ENCODE assay signal across 1 cellular context in the genomic region with DNA sequence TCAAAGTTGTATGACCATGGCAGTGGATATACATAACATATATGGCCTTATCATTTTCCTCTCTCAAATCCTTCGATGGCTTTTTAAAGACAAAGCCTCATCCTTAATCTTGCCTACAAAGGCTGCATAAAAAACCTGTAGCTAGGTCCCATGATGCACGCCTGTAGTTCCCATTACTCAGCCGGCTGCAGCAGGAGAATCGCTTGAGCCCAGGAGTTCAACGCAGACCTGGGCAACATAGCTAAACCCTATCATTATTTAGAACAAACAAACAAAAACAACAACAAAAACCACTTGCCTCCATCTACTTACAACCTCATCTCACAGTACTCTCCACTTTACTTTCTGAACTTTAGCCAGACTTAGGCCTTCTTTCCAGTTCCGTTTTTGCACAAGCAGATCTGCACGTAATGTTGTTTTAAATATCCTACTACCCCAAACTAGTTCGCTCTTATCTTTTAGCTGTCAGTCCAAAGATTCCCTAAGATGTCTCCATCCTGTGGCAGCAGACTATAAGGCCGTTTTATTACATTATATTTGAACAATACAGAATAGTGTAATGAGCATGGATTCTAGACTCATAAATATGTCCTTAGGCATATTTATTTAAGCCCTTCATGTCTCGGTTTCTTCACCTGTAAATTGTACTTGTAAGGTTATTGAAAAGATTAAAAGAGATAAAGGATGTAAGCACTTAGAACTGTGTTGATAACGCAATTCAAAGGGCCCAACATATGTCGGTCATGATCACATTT.
TF ChIP-seq lines count a peak whose summit lies in the region.

No MANE protein-coding gene starts in this region.

TF ChIP-seq in GM23338, 12 proteins besides CTCF, POLR2A, EP300 and RAD21 (continued from another document):
- TF ChIP-seq ZNF462 (CRISPR knock-in tag; IDR thresholded peaks at IDR 0.05) (no peak), CREB1 (CRISPR knock-in tag; IDR thresholded peaks at IDR 0.05; ENCODE audit: low read depth) (no peak), ZNF114 (CRISPR knock-in tag; IDR thresholded peaks at IDR 0.05) (no peak), EZH2phosphoT487 (IDR thresholded peaks at IDR 0.05; ENCODE audit: unreplicated experiment) (no peak), EZH2 (IDR thresholded peaks at IDR 0.05; ENCODE audit: low read depth, unreplicated experiment) (no peak), POLR2AphosphoS5 (IDR thresholded peaks at IDR 0.05; ENCODE audit: low read depth) (no peak), ZNF331 (CRISPR knock-in tag; IDR thresholded peaks at IDR 0.05; ENCODE audit: low read depth) (no peak), JUNB (IDR thresholded peaks at IDR 0.05; ENCODE audit: unreplicated experiment) (no peak)
- TF ChIP-seq, protein P1, sequence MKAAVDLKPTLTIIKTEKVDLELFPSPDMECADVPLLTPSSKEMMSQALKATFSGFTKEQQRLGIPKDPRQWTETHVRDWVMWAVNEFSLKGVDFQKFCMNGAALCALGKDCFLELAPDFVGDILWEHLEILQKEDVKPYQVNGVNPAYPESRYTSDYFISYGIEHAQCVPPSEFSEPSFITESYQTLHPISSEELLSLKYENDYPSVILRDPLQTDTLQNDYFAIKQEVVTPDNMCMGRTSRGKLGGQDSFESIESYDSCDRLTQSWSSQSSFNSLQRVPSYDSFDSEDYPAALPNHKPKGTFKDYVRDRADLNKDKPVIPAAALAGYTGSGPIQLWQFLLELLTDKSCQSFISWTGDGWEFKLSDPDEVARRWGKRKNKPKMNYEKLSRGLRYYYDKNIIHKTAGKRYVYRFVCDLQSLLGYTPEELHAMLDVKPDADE (IDR thresholded peaks at IDR 0.05): no peak
